Comparison of ENCODE assay signal across 18 cellular contexts in genomic region chr6:145898376-145898775, GRCh38.
A peak's percentile ranks its signal among the peaks of the same experiment; 100 is the strongest.
DNase-seq lines count a peak whose midpoint lies in the region; ATAC-seq and TF ChIP-seq lines count a peak whose summit lies in the region.
"Had no signal": no experiment of that assay in that cellular context is flagged by ENCODE, and none has a peak within 500 bp of the region (broad histone marks: within the 10 kb centered on the region; RNA-seq: fewer than 3 reads in every experiment).

No MANE protein-coding gene starts in this region.

- TF ChIP-seq CTCF in epithelial cell of esophagus (IDR thresholded peaks at IDR 0.05; ENCODE audit: insufficient read depth, low read depth, low read length, missing control alignments), result no peak

- no peak overlapping the region for H3K4me3 ChIP-seq in epithelial cell of esophagus (ENCODE audit: low read length)
- H3K4me3 ChIP-seq: HAP-1, stomach, vagina had no signal

- ATAC-seq in GM18858 (IDR thresholded peaks at IDR 0.05; ENCODE audit: unreplicated experiment), result no peak
- no peak for ATAC-seq in GM18519 (IDR thresholded peaks at IDR 0.05; ENCODE audit: low FRiP score, unreplicated experiment)

- DNase-seq in DMS53 (lab: John Stamatoyannopoulos, UW) (peak; percentile 91), HS-27A (ENCODE audit: low read depth) (peak; percentile 19), NCI-H69 (lab: John Stamatoyannopoulos, UW) (peak; percentile 42), epithelial cell of esophagus (ENCODE audit: low read depth) (peak; percentile 92), DMS79 (lab: John Stamatoyannopoulos, UW) (no peak), G401 (ENCODE audit: low spot score) (no peak)
- DNase-seq: activated naive CD4-positive, alpha-beta T cell treated with Interleukin-2 at 50 U/mL for 16 hours; dermis blood vessel endothelial cell; hippocampal formation; KG1; NCI-H1694 treated with DMSO at 0.1 percent for 48 hours; stimulated activated CD4-positive, alpha-beta T cell treated with anti-CD3 and anti-CD28 coated beads, Interleukin-12 subunit alpha, Interleukin-12 subunit beta, amount 100 ng/mL, for 4 hours; stomach; WERI-Rb-1 had no signal

- in situ Hi-C loops in G401 (cut with HindIII; ENCODE audit: low sequenced_read_pairs), result no loop called here

Comparison
In these comparisons a context has a peak if more than half of its experiments do, and no peak if none do; other contexts are left out.
1. DNase-seq: peak in DMS53 (single experiment), HS-27A (single experiment), NCI-H69 (single experiment) and epithelial cell of esophagus (single experiment); none in DMS79 (single experiment) and G401 (single experiment).